ENCODE assay signal across 2 cellular contexts in the genomic region with DNA sequence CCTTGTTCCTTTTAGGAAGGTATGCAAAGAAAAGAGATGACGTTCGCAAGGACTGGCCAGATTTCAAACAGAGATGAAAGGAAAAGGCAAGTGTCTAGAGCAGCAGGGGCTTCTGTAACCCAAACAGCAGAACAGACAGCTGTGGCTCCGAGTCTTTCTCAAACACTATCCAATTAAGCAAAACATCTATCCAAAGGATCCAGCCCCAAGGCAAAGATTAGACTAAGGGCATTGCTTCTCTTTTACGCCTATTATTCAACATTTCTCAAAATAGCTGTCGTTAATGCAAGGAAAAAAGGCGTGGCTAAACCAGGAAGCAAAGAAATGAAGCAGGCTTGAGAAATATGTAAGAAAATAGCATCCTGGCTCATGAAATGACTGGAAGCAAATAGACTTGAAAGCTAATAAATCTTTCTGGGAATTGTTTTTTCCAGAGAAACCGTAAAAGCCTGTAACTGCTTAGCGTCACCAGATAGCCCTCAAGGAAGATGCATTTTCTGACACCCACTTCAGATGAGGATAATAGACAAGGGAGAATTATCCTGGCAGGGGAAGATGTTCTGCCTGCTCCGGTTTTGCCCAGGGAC.
TF ChIP-seq lines count a peak whose summit lies in the region.

No MANE protein-coding gene starts in this region.

TF ChIP-seq in IMR-90, 13 proteins besides CTCF, POLR2A, EP300 and RAD21:
- TF ChIP-seq, protein P1, sequence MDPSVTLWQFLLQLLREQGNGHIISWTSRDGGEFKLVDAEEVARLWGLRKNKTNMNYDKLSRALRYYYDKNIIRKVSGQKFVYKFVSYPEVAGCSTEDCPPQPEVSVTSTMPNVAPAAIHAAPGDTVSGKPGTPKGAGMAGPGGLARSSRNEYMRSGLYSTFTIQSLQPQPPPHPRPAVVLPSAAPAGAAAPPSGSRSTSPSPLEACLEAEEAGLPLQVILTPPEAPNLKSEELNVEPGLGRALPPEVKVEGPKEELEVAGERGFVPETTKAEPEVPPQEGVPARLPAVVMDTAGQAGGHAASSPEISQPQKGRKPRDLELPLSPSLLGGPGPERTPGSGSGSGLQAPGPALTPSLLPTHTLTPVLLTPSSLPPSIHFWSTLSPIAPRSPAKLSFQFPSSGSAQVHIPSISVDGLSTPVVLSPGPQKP (IDR thresholded peaks at IDR 0.05; ENCODE audit: borderline replicate concordance, low read depth, low read length) = no peak
- TF ChIP-seq CEBPB (IDR thresholded peaks at IDR 0.05; ENCODE audit: low read depth, low read length) (no peak), MAFK (IDR thresholded peaks at IDR 0.05; ENCODE audit: low read depth, low read length) (no peak), FOS (IDR thresholded peaks at IDR 0.05; ENCODE audit: low read depth, low read length) (no peak), BHLHE40 (IDR thresholded peaks at IDR 0.05; ENCODE audit: low read depth, low read length) (no peak), NFE2L2 (IDR thresholded peaks at IDR 0.05; ENCODE audit: low read depth, low read length) (no peak), RFX5 (IDR thresholded peaks at IDR 0.05; ENCODE audit: low read depth, low read length) (no peak), MXI1 (IDR thresholded peaks at IDR 0.05; ENCODE audit: borderline replicate concordance, low read depth, low read length) (no peak), SMC3 (IDR thresholded peaks at IDR 0.05; ENCODE audit: low read depth, low read length) (no peak), MAZ (IDR thresholded peaks at IDR 0.05; ENCODE audit: borderline replicate concordance, low read depth, low read length) (no peak), RCOR1 (IDR thresholded peaks at IDR 0.05; ENCODE audit: insufficient replicate concordance, low read length) (no peak), CHD1 (IDR thresholded peaks at IDR 0.05; ENCODE audit: low read depth, low read length) (no peak)
- TF ChIP-seq, protein P2, sequence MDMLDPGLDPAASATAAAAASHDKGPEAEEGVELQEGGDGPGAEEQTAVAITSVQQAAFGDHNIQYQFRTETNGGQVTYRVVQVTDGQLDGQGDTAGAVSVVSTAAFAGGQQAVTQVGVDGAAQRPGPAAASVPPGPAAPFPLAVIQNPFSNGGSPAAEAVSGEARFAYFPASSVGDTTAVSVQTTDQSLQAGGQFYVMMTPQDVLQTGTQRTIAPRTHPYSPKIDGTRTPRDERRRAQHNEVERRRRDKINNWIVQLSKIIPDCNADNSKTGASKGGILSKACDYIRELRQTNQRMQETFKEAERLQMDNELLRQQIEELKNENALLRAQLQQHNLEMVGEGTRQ (IDR thresholded peaks at IDR 0.05; ENCODE audit: low read depth, low read length) = no peak

TF ChIP-seq in SK-N-SH, 30 proteins besides CTCF, POLR2A, EP300 and RAD21:
- TF ChIP-seq MEF2A (IDR thresholded peaks at IDR 0.05; ENCODE audit: borderline replicate concordance, low read depth) (no peak), CHD2 (IDR thresholded peaks at IDR 0.05; ENCODE audit: low read length, partially characterized antibody) (peak; percentile 39)
